1 cellular context compared by ENCODE assay signal in genomic region chr4:8225290-8225625, GRCh38.
A peak's percentile ranks its signal among the peaks of the same experiment; 100 is the strongest.
TF ChIP-seq lines count a peak whose summit lies in the region.

No MANE protein-coding gene starts in this region.

TF ChIP-seq in HepG2, 621 proteins besides CTCF, POLR2A, EP300 and RAD21 (continues in another document):
- TF ChIP-seq ZBTB43 (CRISPR knock-in tag; conservative IDR thresholded peaks at IDR 0.05) (no peak), EED (CRISPR knock-in tag; IDR thresholded peaks at IDR 0.05) (peak; percentile 36; the same call in 1 of the 2 replicates), ZNF136 (CRISPR knock-in tag; IDR thresholded peaks at IDR 0.05; ENCODE audit: low read depth) (no peak), HES4 (CRISPR knock-in tag; IDR thresholded peaks at IDR 0.05; ENCODE audit: borderline replicate concordance) (no peak), MLXIP (CRISPR knock-in tag; IDR thresholded peaks at IDR 0.05; ENCODE audit: borderline replicate concordance) (no peak), ZNF224 (CRISPR knock-in tag; IDR thresholded peaks at IDR 0.05) (no peak), ZC3H13 (CRISPR knock-in tag; IDR thresholded peaks at IDR 0.05) (no peak), CREB3 (CRISPR knock-in tag; IDR thresholded peaks at IDR 0.05) (no peak), GLI4 (CRISPR knock-in tag; IDR thresholded peaks at IDR 0.05; ENCODE audit: borderline replicate concordance) (no peak), SRSF1 (optimal IDR thresholded peaks at IDR 0.05; ENCODE audit: low read depth, low read length) (peak; percentile 16), KAT8 (CRISPR knock-in tag; IDR thresholded peaks at IDR 0.05) (no peak), ZBTB38 (CRISPR knock-in tag; IDR thresholded peaks at IDR 0.05) (0 out of 2 replicates have a peak, but pooled peaks have one; percentile 18), E2F1 (CRISPR knock-in tag; IDR thresholded peaks at IDR 0.05) (no peak), ATF4 (CRISPR knock-in tag; IDR thresholded peaks at IDR 0.05) (no peak), HNRNPL (IDR thresholded peaks at IDR 0.05; ENCODE audit: low read depth, low read length) (no peak), ZBTB25 (CRISPR knock-in tag; IDR thresholded peaks at IDR 0.05) (no peak), MAZ (IDR thresholded peaks at IDR 0.05; ENCODE audit: borderline replicate concordance, low read depth, low read length) (no peak), MAZ (CRISPR knock-in tag; IDR thresholded peaks at IDR 0.05; ENCODE audit: low read depth) (0 out of 2 replicates have a peak, but pooled peaks have one; percentile 37), KLF12 (CRISPR knock-in tag; IDR thresholded peaks at IDR 0.05; ENCODE audit: borderline replicate concordance) (no peak), U2AF2 (IDR thresholded peaks at IDR 0.05; ENCODE audit: low read depth, low read length) (no peak), HOXA5 (CRISPR knock-in tag; IDR thresholded peaks at IDR 0.05) (no peak), ZNF616 (CRISPR knock-in tag; IDR thresholded peaks at IDR 0.05; ENCODE audit: low read depth) (no peak), ZNF737 (CRISPR knock-in tag; IDR thresholded peaks at IDR 0.05; ENCODE audit: borderline replicate concordance) (no peak), CENPBD1 (CRISPR knock-in tag; IDR thresholded peaks at IDR 0.05; ENCODE audit: borderline replicate concordance, low read depth) (no peak), ZNF766 (CRISPR knock-in tag; IDR thresholded peaks at IDR 0.05; ENCODE audit: borderline replicate concordance) (no peak), NFAT5 (CRISPR knock-in tag; IDR thresholded peaks at IDR 0.05) (no peak), ZNF432 (CRISPR knock-in tag; IDR thresholded peaks at IDR 0.05; ENCODE audit: borderline replicate concordance) (no peak), SYNCRIP (IDR thresholded peaks at IDR 0.05; ENCODE audit: insufficient read depth, low read depth, low read length) (no peak), TBP (CRISPR knock-in tag; IDR thresholded peaks at IDR 0.05) (no peak), ZNF839 (CRISPR knock-in tag; IDR thresholded peaks at IDR 0.05; ENCODE audit: borderline replicate concordance) (0 out of 2 replicates have a peak, but pooled peaks have one; percentile 47), HOMEZ (CRISPR knock-in tag; IDR thresholded peaks at IDR 0.05; ENCODE audit: low read depth) (no peak), TEAD3 (CRISPR knock-in tag; optimal IDR thresholded peaks at IDR 0.05; ENCODE audit: borderline replicate concordance) (no peak), TBX2 (CRISPR knock-in tag; IDR thresholded peaks at IDR 0.05; ENCODE audit: borderline replicate concordance) (peak; percentile 18; the same call in 1 of the 2 replicates), ZNF343 (CRISPR knock-in tag; IDR thresholded peaks at IDR 0.05) (0 out of 2 replicates have a peak, but pooled peaks have one; percentile 15), ZSCAN5A (CRISPR knock-in tag; IDR thresholded peaks at IDR 0.05; ENCODE audit: borderline replicate concordance) (no peak), REST (IDR thresholded peaks at IDR 0.05; ENCODE audit: borderline replicate concordance in 1 of 2, low read depth in 1 of 2, low read length in 2 of 2) (no peak), U2AF1 (optimal IDR thresholded peaks at IDR 0.05; ENCODE audit: low read depth, low read length) (no peak), ZNF850 (CRISPR knock-in tag; conservative IDR thresholded peaks at IDR 0.05) (no peak)
